In genomic region chr10:79779992-79780391, GRCh38 we compare ENCODE assay signal across 11 cellular contexts. TPM values are rescaled to one million over a fixed set of nuclear protein-coding genes. Genes with fewer than 3 reads are reported as not detected.
DNase-seq lines count a peak whose midpoint lies in the region; ATAC-seq, FAIRE-seq and TF ChIP-seq lines count a peak whose summit lies in the region.
"Not testable (repeated sequence)": the region's sequence is repeated elsewhere in the genome, so short reads cannot be mapped to it uniquely, and the experiment has no call there.
"Had no signal": no experiment of that assay in that cellular context is flagged by ENCODE, and none has a peak within 500 bp of the region (broad histone marks: within the 10 kb centered on the region; RNA-seq: fewer than 3 reads in every experiment).

No MANE protein-coding gene starts in this region.

- TF ChIP-seq CTCF in Loucy (conservative IDR thresholded peaks at IDR 0.05; ENCODE audit: low read length); K562 (IDR thresholded peaks at IDR 0.05 in 2 of 3, conservative IDR thresholded peaks at IDR 0.05 in 1 of 3; ENCODE audit: insufficient read depth in 2 of 3, low read depth in 1 of 3, low read length in 3 of 3); endothelial cell of umbilical vein (IDR thresholded peaks at IDR 0.05; ENCODE audit: extremely low read depth in 1 of 2, insufficient read depth in 1 of 2, low read depth in 1 of 2, low read length in 2 of 2): not testable (repeated sequence)

- not testable (repeated sequence) for BruUV-seq in K562 (replicated peaks; lab: Mats Ljungman, UMichigan); endothelial cell of umbilical vein (replicated peaks; lab: Mats Ljungman, UMichigan)

- not testable (repeated sequence) for H3K9me1 ChIP-seq in K562 (ENCODE audit: control insufficient read depth, insufficient read depth, low read length); endothelial cell of umbilical vein (replicated peaks; ENCODE audit: control insufficient read depth, extremely low read depth, insufficient read depth, low read length)

- in situ Hi-C loops in K562 (cut with MboI) = not testable (repeated sequence)

- H3K27me3 ChIP-seq in Loucy (ENCODE audit: insufficient read depth, low read length, poor library complexity, severe bottlenecking); K562 (ENCODE audit: control insufficient read depth in 2 of 2, insufficient read depth in 2 of 2, low read length in 2 of 2); endothelial cell of umbilical vein (ENCODE audit: control insufficient read depth in 2 of 2, insufficient read depth in 2 of 2, low read length in 2 of 2): not testable (repeated sequence)

- TF ChIP-seq EP300 in K562 (IDR thresholded peaks at IDR 0.05; ENCODE audit: low read length) = not testable (repeated sequence)

- POLR2A ChIA-PET in K562 (lab: Yijun Ruan, JAX); endothelial cell of umbilical vein (lab: Charles Lee): not testable (repeated sequence)

- intact Hi-C loops in K562 (cut with micrococcal nuclease) = loop anchor here (5.0 kb wide), 1 partner anchor 147 kb away; no protein-coding TSS in a partner anchor
- intact Hi-C loops in endothelial cell of umbilical vein (cut with micrococcal nuclease) = loop anchor here (2.0 kb wide), 2 partner anchors 149 to 267 kb away; no protein-coding TSS in a partner anchor
- intact Hi-C loops in left ventricle myocardium superior (cut with micrococcal nuclease); sciatic nerve (cut with DNase I): not testable (repeated sequence)

- not testable (repeated sequence) for H3F3A ChIP-seq in Loucy (ENCODE audit: low read depth)

- H3K9me2 ChIP-seq in Loucy (replicated peaks; ENCODE audit: low read depth, low read length) = not testable (repeated sequence)

- H3K4me1 ChIP-seq in Loucy (ENCODE audit: insufficient read depth, low read length, poor library complexity, severe bottlenecking); K562 (replicated peaks in 1 of 2; ENCODE audit: control insufficient read depth in 2 of 2, insufficient read depth in 2 of 2, low read length in 2 of 2); endothelial cell of umbilical vein (ENCODE audit: control insufficient read depth, extremely low read depth, insufficient read depth, low read length): not testable (repeated sequence)

- H3K9me3 ChIP-seq in Loucy (ENCODE audit: insufficient read depth, low read depth, low read length); K562 (replicated peaks; ENCODE audit: control insufficient read depth, insufficient read depth, low read depth, low read length); endothelial cell of umbilical vein (replicated peaks; ENCODE audit: control insufficient read depth, insufficient read depth, low read length): not testable (repeated sequence)

- CTCF ChIA-PET in K562 (lab: Yijun Ruan, JAX; ENCODE audit: low intra/inter-chr PET ratio) = interaction anchor here (1.2 kb wide), 1 partner anchor 149 kb away, joined by 8 read pairs; no protein-coding TSS in a partner anchor
- CTCF ChIA-PET in endothelial cell of umbilical vein (lab: Charles Lee) = interaction anchor here (1.8 kb wide), 1 partner anchor 267 kb away, joined by 7 read pairs; no protein-coding TSS in a partner anchor

- not testable (repeated sequence) for DNase-seq in K562 (ENCODE audit: extremely low read depth in 1 of 4, low spot score in 3 of 4); left ventricle myocardium superior; sciatic nerve (ENCODE audit: low spot score)
- peak; percentile 4 for DNase-seq in endothelial cell of umbilical vein (ENCODE audit: low read depth, low spot score)

- dilution Hi-C loops in endothelial cell of umbilical vein (cut with MboI; ENCODE audit: extremely low pct_ligation_motif_present, low sequenced_read_pairs) = not testable (repeated sequence)

- not testable (repeated sequence) for FAIRE-seq in K562 (lab: Jason Lieb, UNC); endothelial cell of umbilical vein (lab: Jason Lieb, UNC)

- not testable (repeated sequence) for TF ChIP-seq POLR2A in K562 (conservative IDR thresholded peaks at IDR 0.05); endothelial cell of umbilical vein (IDR thresholded peaks at IDR 0.05; ENCODE audit: low read depth, low read length)

- H3K4me2 ChIP-seq in Loucy (ENCODE audit: low read depth, low read length, poor library complexity, severe bottlenecking) (peak overlapping the region; percentile 29), endothelial cell of umbilical vein (ENCODE audit: insufficient read depth, low read length) (peak overlapping the region; percentile 47)
- not testable (repeated sequence) for H3K4me2 ChIP-seq in K562 (ENCODE audit: insufficient read depth, low read length)

- H3K79me2 ChIP-seq in Loucy (ENCODE audit: insufficient read depth, low read length); K562 (ENCODE audit: control insufficient read depth, insufficient read depth, low read length); endothelial cell of umbilical vein (ENCODE audit: control insufficient read depth, insufficient read depth, low read length): not testable (repeated sequence)

- H3K27ac ChIP-seq in K562 (ENCODE audit: extremely low read depth, low read depth, low read length) (peak overlapping the region; percentile 52; the same call in 1 of the 3 replicates), endothelial cell of umbilical vein (ENCODE audit: insufficient read depth, low read depth, low read length) (peak overlapping the region; percentile 18)

- H3K9ac ChIP-seq in Loucy (ENCODE audit: low read depth, low read length, poor library complexity, severe bottlenecking); K562 (ENCODE audit: insufficient read depth in 1 of 2, low read depth in 2 of 2, low read length in 2 of 2); endothelial cell of umbilical vein (replicated peaks; ENCODE audit: extremely low read depth, insufficient read depth, low read length): not testable (repeated sequence)

- 0% methylated on average over 1 of the region's 2 CpGs for WGBS in K562 (ENCODE audit: insufficient coverage, low coverage, missing lambda C conversion rate)

- ATAC-seq in HG02678 (IDR thresholded peaks at IDR 0.05; ENCODE audit: unreplicated experiment) (peak; percentile 8), K562 (peak; percentile 79), left ventricle myocardium superior (peak; percentile 12), sciatic nerve (peak; percentile 21)

- H3K36me3 ChIP-seq in Loucy (ENCODE audit: insufficient read depth, low read length); K562 (ENCODE audit: control insufficient read depth, insufficient read depth, low read length); endothelial cell of umbilical vein (ENCODE audit: control insufficient read depth in 2 of 2, extremely low read depth in 1 of 2, insufficient read depth in 2 of 2, low read length in 2 of 2): not testable (repeated sequence)

- not testable (repeated sequence) for H3K4me3 ChIP-seq in Loucy (ENCODE audit: low read length, poor library complexity, severe bottlenecking); K562; endothelial cell of umbilical vein (replicated peaks in 1 of 3; ENCODE audit: insufficient read depth in 1 of 3, low read depth in 1 of 3, low read length in 3 of 3)

- not testable (repeated sequence) for H2AFZ ChIP-seq in Loucy (ENCODE audit: low read length); K562 (ENCODE audit: low read depth, low read length); endothelial cell of umbilical vein (ENCODE audit: low read depth, low read length)

- not testable (repeated sequence) for TF ChIP-seq RAD21 in K562 (CRISPR knock-in tag; conservative IDR thresholded peaks at IDR 0.05 in 1 of 2, IDR thresholded peaks at IDR 0.05 in 1 of 2)

- H4K20me1 ChIP-seq in Loucy (ENCODE audit: insufficient read depth, low read length, poor library complexity, severe bottlenecking); K562 (replicated peaks; ENCODE audit: control insufficient read depth, insufficient read depth, low read length); endothelial cell of umbilical vein (replicated peaks; ENCODE audit: control insufficient read depth, extremely low read depth, insufficient read depth, low read length): not testable (repeated sequence)

RNA-seq across cellular contexts. Expression of gene NUTM2E, which starts 46.5 kb away (rescaled TPM):
- 0.12 TPM in 1 of 2 replicates, not detected in the other for total RNA-seq in K562 (2011; cell fraction: chromatin; rRNA removed; ENCODE audit: low replicate concordance)
- not detected in 2 replicates for total RNA-seq in K562 (2011; cell fraction: nucleolus; rRNA removed)
- total RNA-seq in K562 (2011; cell fraction: nucleoplasm; rRNA removed) = 0.15 TPM in 1 of 2 replicates, not detected in the other
- 0.05 TPM in 1 of 2 replicates, not detected in the other for total RNA-seq in K562 (2014; rRNA removed)
- total RNA-seq in K562 (2014; rRNA removed; fragmentation: Illumina TruSeq; extraction: Trizol) = 0.07 and 0.16 TPM in 2 replicates
- 0.11 TPM in 1 of 2 replicates, not detected in the other for total RNA-seq in K562 (2015; rRNA removed; fragmentation: Illumina TruSeq; extraction: Trizol)
- 0.09 and 0.20 TPM in 2 replicates for total RNA-seq in K562 (2021)
- 0.05 TPM in 1 of 2 replicates, not detected in the other for polyA plus RNA-seq in K562 (2011; rRNA removed)
- polyA plus RNA-seq in K562 (2011; cell fraction: cytosol; rRNA removed) = 0.01 TPM in 1 of 2 replicates, not detected in the other
- 0.06 TPM in 1 of 2 replicates, not detected in the other for polyA plus RNA-seq in K562 (2011; cell fraction: nucleus; rRNA removed)
- polyA plus RNA-seq in K562 (2012) = 0.04 and 0.08 TPM in 2 replicates
- polyA plus RNA-seq in K562 (2014; fragmentation: Illumina TruSeq; extraction: Trizol) = 0.04 and 0.18 TPM in 2 replicates
- polyA plus RNA-seq in K562 (2014; fragmentation: Nextera tagmentation; extraction: Ambion mirVana) = not detected
- 0.08 TPM in 1 of 2 replicates, not detected in the other for polyA plus RNA-seq in K562 (2014; rRNA removed)
- polyA minus RNA-seq in K562 (2011; rRNA and poly(A)+ RNA removed) = not detected in 2 replicates
- polyA minus RNA-seq in K562 (2011; cell fraction: cytosol; rRNA and poly(A)+ RNA removed) = not detected in 2 replicates
- polyA minus RNA-seq in K562 (2011; cell fraction: nucleus; rRNA and poly(A)+ RNA removed) = 0.13 and 0.22 TPM in 2 replicates
- total RNA-seq in endothelial cell of umbilical vein = 0.30 TPM in 1 of 2 replicates, not detected in the other
- 0.03 and 0.04 TPM in 2 replicates for polyA plus RNA-seq in endothelial cell of umbilical vein
- 0.04 TPM in 1 of 2 replicates, not detected in the other for polyA plus RNA-seq in endothelial cell of umbilical vein (2011; cell fraction: cytosol; rRNA removed)
- polyA plus RNA-seq in endothelial cell of umbilical vein (2011; cell fraction: nucleus; rRNA removed) = 0.07 TPM in 1 of 2 replicates, not detected in the other
- not detected in 2 replicates for polyA plus RNA-seq in endothelial cell of umbilical vein (2012)
- not detected in 2 replicates for polyA minus RNA-seq in endothelial cell of umbilical vein
- polyA minus RNA-seq in endothelial cell of umbilical vein (2011; cell fraction: cytosol; rRNA and poly(A)+ RNA removed) = not detected
- 0.10 TPM in 1 of 2 replicates, not detected in the other for polyA minus RNA-seq in endothelial cell of umbilical vein (2011; cell fraction: nucleus; rRNA and poly(A)+ RNA removed)
- total RNA-seq in left ventricle myocardium superior = 0.10 TPM
- not detected for total RNA-seq in sciatic nerve
- total RNA-seq: CD4-positive, CD25-positive, alpha-beta regulatory T cell; G401 had no signal
- polyA plus RNA-seq: CD14-positive monocyte; CD4-positive, alpha-beta memory T cell; CD8-positive, alpha-beta memory T cell had no signal

Comparison
In these comparisons a context has a peak if more than half of its experiments do, and no peak if none do; other contexts are left out.
1. ATAC-seq: peak in every context shown above with its lines; median percentile 79 in K562; 21 in sciatic nerve; 12 in left ventricle myocardium superior; 8 in HG02678.